ENCODE assay signal across 8 cellular contexts in genomic region chr7:44259547-44260457, GRCh38. TPM values are rescaled to one million over a fixed set of nuclear protein-coding genes. Genes with fewer than 3 reads are reported as not detected.
DNase-seq lines count a peak whose midpoint lies in the region; TF ChIP-seq lines count a peak whose summit lies in the region.

No MANE protein-coding gene starts in this region.

- no peak overlapping the region for H3K4me2 ChIP-seq in mesendoderm (ENCODE audit: low read length)

- no peaks in the 10 kb centered on the region for H3K79me2 ChIP-seq in mesendoderm (ENCODE audit: control insufficient read depth, insufficient read depth, low read length)

- intact Hi-C loops in Calu3 (cut with micrococcal nuclease; ENCODE audit: unreplicated experiment): no loop called here

- WGBS in mesendoderm (ENCODE audit: extremely low coverage, insufficient coverage, low lambda C conversion rate): no CpG with 5 or more reads among the region's 18 CpGs

- no peaks in the 10 kb centered on the region for H3K4me1 ChIP-seq in mesendoderm (ENCODE audit: control insufficient read depth, low read depth, low read length)

- CTCF ChIA-PET in AG04449 (lab: Yijun Ruan, JAX): interaction anchor here (0.6 to 5.2 kb wide), 6 partner anchors 12 to 138 kb away, joined by 3 to 40 read pairs (median 3); no protein-coding TSS in a partner anchor
- CTCF ChIA-PET in Calu3 (lab: Charles Lee): no interaction called here

- no peak overlapping the region for H2BK5ac ChIP-seq in mesendoderm (ENCODE audit: low read length)

- no peak overlapping the region for H2AK5ac ChIP-seq in mesendoderm (ENCODE audit: low read length)

- no peak overlapping the region for H4K5ac ChIP-seq in mesendoderm (ENCODE audit: low read length)

- TF ChIP-seq CTCF in AG04449 (IDR thresholded peaks at IDR 0.05; ENCODE audit: insufficient read depth, low read length, missing control alignments) (no peak), LNCaP clone FGC (IDR thresholded peaks at IDR 0.05; ENCODE audit: control insufficient read depth, extremely low read depth, insufficient read depth) (no peak), Calu3 (IDR thresholded peaks at IDR 0.05; ENCODE audit: unreplicated experiment) (no peak)

- H3K9ac ChIP-seq in mesendoderm (ENCODE audit: low read length): no peak overlapping the region

- H3K9me3 Mint-ChIP-seq in Calu3 (ENCODE audit: low read depth, unreplicated experiment): no peaks in the 10 kb centered on the region
- no peaks in the 10 kb centered on the region for H3K9me3 Mint-ChIP-seq in immature natural killer cell

- no peak overlapping the region for H2BK120ac ChIP-seq in mesendoderm (ENCODE audit: low read depth, low read length)

- H3K79me1 ChIP-seq in mesendoderm (ENCODE audit: low read length): no peaks in the 10 kb centered on the region

- no peak overlapping the region for H2BK15ac ChIP-seq in mesendoderm (replicated peaks; ENCODE audit: low read depth)

- no peaks in the 10 kb centered on the region for H3K36me3 ChIP-seq in mesendoderm (ENCODE audit: control insufficient read depth, insufficient read depth, low read length)

- DNase-seq in AG04449 (ENCODE audit: low read depth, low spot score): peak; percentile 75
- peak; percentile 11 for DNase-seq in LNCaP clone FGC (ENCODE audit: low read depth)
- DNase-seq in dermis microvascular lymphatic vessel endothelial cell (ENCODE audit: low read depth in 2 of 2): peak; percentile 74 to 89
- no peak for DNase-seq in mesendoderm
- DNase-seq in Calu3: no peak
- no peak for DNase-seq in immature natural killer cell
- DNase-seq in NK-92 (lab: John Stamatoyannopoulos, UW; ENCODE audit: unreplicated experiment): no peak
- no peak for DNase-seq in NCI-H2227 treated with DMSO at 0.1 percent for 48 hours (lab: John Stamatoyannopoulos, UW)

- no peak overlapping the region for H3K18ac ChIP-seq in mesendoderm (ENCODE audit: low read length)

- no peak overlapping the region for H3K27ac ChIP-seq in mesendoderm (ENCODE audit: low read depth, low read length)

- H3K36me3 Mint-ChIP-seq in Calu3 (ENCODE audit: insufficient read depth, unreplicated experiment): no peaks in the 10 kb centered on the region
- no peaks in the 10 kb centered on the region for H3K36me3 Mint-ChIP-seq in immature natural killer cell

- H4K8ac ChIP-seq in mesendoderm (ENCODE audit: low read depth, low read length): no peak overlapping the region

- BruUV-seq in Calu3 (replicated peaks; lab: Mats Ljungman, UMichigan): no TSS peak

- peak overlapping the region; percentile 25 for H3K56ac ChIP-seq in mesendoderm (ENCODE audit: low read length)

- H3K4me3 Mint-ChIP-seq in Calu3 (ENCODE audit: low read depth, unreplicated experiment) (no peak overlapping the region), immature natural killer cell (no peak overlapping the region)

- no peak overlapping the region for H3K27ac Mint-ChIP-seq in Calu3 (ENCODE audit: unreplicated experiment)
- H3K27ac Mint-ChIP-seq in immature natural killer cell: peak overlapping the region in 1 of 6 donors; percentile 62

- peaks cover 24% of the 10 kb centered on the region for H3K4me1 Mint-ChIP-seq in Calu3 (ENCODE audit: low read depth, unreplicated experiment)
- peaks cover 17 to 20% of the 10 kb centered on the region in 2 donors for H3K4me1 Mint-ChIP-seq in immature natural killer cell

- H3K4me3 ChIP-seq in AG04449 (ENCODE audit: low read depth, low read length) (no peak overlapping the region), LNCaP clone FGC (ENCODE audit: low read depth, low read length) (no peak overlapping the region), mesendoderm (ENCODE audit: low read length) (no peak overlapping the region)

- no peak overlapping the region for H3K4ac ChIP-seq in mesendoderm (ENCODE audit: low read depth, low read length)

- no peaks in the 10 kb centered on the region for H3K27me3 ChIP-seq in mesendoderm (ENCODE audit: insufficient read depth, low read length, poor library complexity)

- H3K27me3 Mint-ChIP-seq in Calu3 (ENCODE audit: unreplicated experiment) (peaks cover 17% of the 10 kb centered on the region), immature natural killer cell (ENCODE audit: low read depth in 3 of 3) (peaks cover 0 to 6% (median 4%) of the 10 kb centered on the region in 3 donors)

- H3K23ac ChIP-seq in mesendoderm (ENCODE audit: low read length): no peak overlapping the region

- POLR2A ChIA-PET in AG04449 (lab: Yijun Ruan, JAX): interaction anchor here (1.5 kb wide), 1 partner anchor 8 kb away, joined by 6 read pairs; no protein-coding TSS in a partner anchor

RNA-seq across cellular contexts. Expression of gene YKT6, which starts 59.0 kb away (rescaled TPM):
- total RNA-seq in dermis microvascular lymphatic vessel endothelial cell (83.7 and 95.2 TPM in 2 replicates), Calu3 (2022) (139 and 146 TPM in 2 replicates)
- 85.8 TPM for polyA plus RNA-seq in mesendoderm (2013, experiment 1 of 2)
- 88.1 TPM for polyA plus RNA-seq in mesendoderm (2013, experiment 2 of 2)
- polyA plus RNA-seq in immature natural killer cell: 10 to 100 TPM; 39.1 to 64.9 (median 56.9) TPM

Comparison
In these comparisons a context has a peak if more than half of its experiments do, and no peak if none do; other contexts are left out.
1. DNase-seq: peak in AG04449 (single experiment), LNCaP clone FGC (single experiment) and dermis microvascular lymphatic vessel endothelial cell (2 of 2); none in mesendoderm (single experiment), Calu3 (single experiment), immature natural killer cell (0 of 3), NK-92 (single experiment) and NCI-H2227 treated with DMSO at 0.1 percent for 48 hours (single experiment).